In genomic region chr1:193111641-193112090, GRCh38 we compare ENCODE assay signal across 1 cellular context.
TF ChIP-seq lines count a peak whose summit lies in the region.

No MANE protein-coding gene starts in this region.

TF ChIP-seq in HepG2, 621 proteins besides CTCF, POLR2A, EP300 and RAD21 (continued from another document):
- no peak for TF ChIP-seq HMGXB3 (CRISPR knock-in tag; IDR thresholded peaks at IDR 0.05; ENCODE audit: borderline replicate concordance)
- no peak for TF ChIP-seq SOX6 (IDR thresholded peaks at IDR 0.05)
- TF ChIP-seq SOX6 (CRISPR knock-in tag; IDR thresholded peaks at IDR 0.05) = peak; percentile 28; the same call in 1 of the 2 replicates
- TF ChIP-seq, protein P1, sequence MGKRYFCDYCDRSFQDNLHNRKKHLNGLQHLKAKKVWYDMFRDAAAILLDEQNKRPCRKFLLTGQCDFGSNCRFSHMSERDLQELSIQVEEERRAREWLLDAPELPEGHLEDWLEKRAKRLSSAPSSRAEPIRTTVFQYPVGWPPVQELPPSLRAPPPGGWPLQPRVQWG (CRISPR knock-in tag; IDR thresholded peaks at IDR 0.05; ENCODE audit: borderline replicate concordance, low read depth) = no peak
- no peak for TF ChIP-seq ELK4 (CRISPR knock-in tag; IDR thresholded peaks at IDR 0.05; ENCODE audit: borderline replicate concordance)
- TF ChIP-seq MZF1 (CRISPR knock-in tag; IDR thresholded peaks at IDR 0.05; ENCODE audit: borderline replicate concordance) = no peak
- TF ChIP-seq NCOA5 (CRISPR knock-in tag; IDR thresholded peaks at IDR 0.05) = no peak
- TF ChIP-seq MED8 (CRISPR knock-in tag; IDR thresholded peaks at IDR 0.05; ENCODE audit: insufficient replicate concordance) = no peak
- no peak for TF ChIP-seq GABPA (IDR thresholded peaks at IDR 0.05; ENCODE audit: low read depth, low read length)
- TF ChIP-seq GABPA (CRISPR knock-in tag; IDR thresholded peaks at IDR 0.05; ENCODE audit: low read depth) = no peak
- no peak for TF ChIP-seq ZBTB7B (CRISPR knock-in tag; IDR thresholded peaks at IDR 0.05)
- no peak for TF ChIP-seq KLF9 (CRISPR knock-in tag; IDR thresholded peaks at IDR 0.05; ENCODE audit: low read depth)
- no peak for TF ChIP-seq ZBTB3 (CRISPR knock-in tag; IDR thresholded peaks at IDR 0.05; ENCODE audit: borderline replicate concordance, low read depth)
- no peak for TF ChIP-seq MEIS2 (CRISPR knock-in tag; IDR thresholded peaks at IDR 0.05)
- TF ChIP-seq IKZF4 (CRISPR knock-in tag; IDR thresholded peaks at IDR 0.05; ENCODE audit: borderline replicate concordance, low read depth, not compliant biosample characterization) = no peak
- no peak for TF ChIP-seq JDP2 (CRISPR knock-in tag; IDR thresholded peaks at IDR 0.05; ENCODE audit: borderline replicate concordance)
- peak; percentile 68; the same call in 1 of the 2 replicates for TF ChIP-seq KDM1A (CRISPR knock-in tag; IDR thresholded peaks at IDR 0.05)
- TF ChIP-seq KAT2B (IDR thresholded peaks at IDR 0.05; ENCODE audit: borderline replicate concordance, low read depth, low read length) = no peak
- TF ChIP-seq CBX2 (IDR thresholded peaks at IDR 0.05; ENCODE audit: low read depth, low read length) = no peak
- TF ChIP-seq CBX2 (CRISPR knock-in tag; IDR thresholded peaks at IDR 0.05; ENCODE audit: low read depth) = no peak
- no peak for TF ChIP-seq GABPB1 (CRISPR knock-in tag; IDR thresholded peaks at IDR 0.05)
- TF ChIP-seq PTBP1 (IDR thresholded peaks at IDR 0.05; ENCODE audit: low read depth, low read length, poor library complexity, severe bottlenecking) = no peak
- TF ChIP-seq ZNF674 (CRISPR knock-in tag; IDR thresholded peaks at IDR 0.05; ENCODE audit: low read depth) = no peak
- TF ChIP-seq, protein P2, sequence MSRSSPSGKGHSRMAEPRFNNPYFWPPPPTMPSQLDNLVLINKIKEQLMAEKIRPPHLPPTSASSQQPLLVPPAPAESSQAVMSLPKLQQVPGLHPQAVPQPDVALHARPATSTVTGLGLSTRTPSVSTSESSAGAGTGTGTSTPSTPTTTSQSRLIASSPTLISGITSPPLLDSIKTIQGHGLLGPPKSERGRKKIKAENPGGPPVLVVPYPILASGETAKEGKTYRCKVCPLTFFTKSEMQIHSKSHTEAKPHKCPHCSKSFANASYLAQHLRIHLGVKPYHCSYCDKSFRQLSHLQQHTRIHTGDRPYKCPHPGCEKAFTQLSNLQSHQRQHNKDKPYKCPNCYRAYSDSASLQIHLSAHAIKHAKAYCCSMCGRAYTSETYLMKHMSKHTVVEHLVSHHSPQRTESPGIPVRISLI (CRISPR knock-in tag; IDR thresholded peaks at IDR 0.05; ENCODE audit: borderline replicate concordance) = peak; percentile 35; the same call in 1 of the 2 replicates
- TF ChIP-seq TCF7L2 (IDR thresholded peaks at IDR 0.05; ENCODE audit: low read depth, low read length) = no peak
- TF ChIP-seq TBL1XR1 (IDR thresholded peaks at IDR 0.05; ENCODE audit: borderline replicate concordance, low read length, partially characterized antibody) = peak; percentile 75
- TF ChIP-seq TMF1 (CRISPR knock-in tag; IDR thresholded peaks at IDR 0.05; ENCODE audit: low read depth) = no peak
- TF ChIP-seq RBAK (CRISPR knock-in tag; IDR thresholded peaks at IDR 0.05) = no peak
